Comparison of ENCODE assay signal across 14 cellular contexts in genomic region chr6:106751501-106752252, GRCh38.
DNase-seq lines count a peak whose midpoint lies in the region; ATAC-seq, FAIRE-seq and TF ChIP-seq lines count a peak whose summit lies in the region.
"Had no signal": no experiment of that assay in that cellular context is flagged by ENCODE, and none has a peak within 500 bp of the region (broad histone marks: within the 10 kb centered on the region; RNA-seq: fewer than 3 reads in every experiment).

No MANE protein-coding gene starts in this region.

- H2AFZ ChIP-seq in PC-3 (ENCODE audit: low read length) = no peak overlapping the region
- H2AFZ ChIP-seq in SK-N-SH (ENCODE audit: low read depth) = no peak overlapping the region

- CTCF ChIA-PET in A549 (lab: Yijun Ruan, JAX) = no interaction called here
- CTCF ChIA-PET in PC-3 (lab: Charles Lee) = no interaction called here
- CTCF ChIA-PET in SK-N-SH (lab: Yijun Ruan, JAX) = interaction anchor here (1.1 kb wide), 1 partner anchor 19 kb away, joined by 4 read pairs; no protein-coding TSS in a partner anchor

- peak overlapping the region; percentile 42 for H3K9ac ChIP-seq in PC-3 (ENCODE audit: low read length)
- no peak overlapping the region for H3K9ac ChIP-seq in SK-N-SH

- peak overlapping the region; percentile 49 for H3K4me2 ChIP-seq in A549
- peak overlapping the region; percentile 25 for H3K4me2 ChIP-seq in PC-3 (ENCODE audit: low read length)
- H3K4me2 ChIP-seq in SK-N-SH = no peak overlapping the region

- no peak overlapping the region for H3K4me3 ChIP-seq in A549
- H3K4me3 ChIP-seq in PC-3 (ENCODE audit: low read length) = no peak overlapping the region
- no peak overlapping the region for H3K4me3 ChIP-seq in kidney epithelial cell (ENCODE audit: low read depth, low read length)
- no peak overlapping the region for H3K4me3 ChIP-seq in SK-N-SH (ENCODE audit: low read depth in 2 of 2, low read length in 1 of 2)
- H3K4me3 ChIP-seq: SJSA1, skin epidermis had no signal

- H3K4me1 ChIP-seq in A549 = peaks cover 64% of the 10 kb centered on the region
- H3K4me1 ChIP-seq in PC-3 (ENCODE audit: insufficient read depth, low read length) = peaks cover 52% of the 10 kb centered on the region
- peaks cover 0 to 14% of the 10 kb centered on the region in 2 experiments; a peak in 1 of 4 replicates for H3K4me1 ChIP-seq in SK-N-SH (ENCODE audit: control insufficient read depth in 1 of 2, insufficient read depth in 2 of 2, low read depth in 1 of 2, low read length in 1 of 2)

- no peaks in the 10 kb centered on the region for H3K9me3 ChIP-seq in A549
- H3K9me3 ChIP-seq in PC-3 (ENCODE audit: low read length) = no peaks in the 10 kb centered on the region
- no peaks in the 10 kb centered on the region for H3K9me3 ChIP-seq in SK-N-SH
- H3K9me3 ChIP-seq: SJSA1 had no signal

- POLR2A ChIA-PET in A549 (lab: Yijun Ruan, JAX) (no interaction called here), PC-3 (lab: Charles Lee; ENCODE audit: unreplicated experiment) (interaction anchor here (0.5 kb wide), 1 partner anchor 61 kb away, joined by 3 read pairs; no protein-coding TSS in a partner anchor), SK-N-SH (lab: Yijun Ruan, JAX) (no interaction called here)

- H3K27me3 ChIP-seq in PC-3 (ENCODE audit: low read length) = no peaks in the 10 kb centered on the region
- H3K27me3 ChIP-seq in kidney epithelial cell (ENCODE audit: control insufficient read depth, insufficient read depth, low read length) = no peaks in the 10 kb centered on the region
- H3K27me3 ChIP-seq in SK-N-SH (ENCODE audit: insufficient read depth) = no peaks in the 10 kb centered on the region
- H3K27me3 ChIP-seq: SJSA1 had no signal

- H3K27ac ChIP-seq in A549 (peak overlapping the region; percentile 70 to 89), PC-3 (ENCODE audit: low read length) (peak overlapping the region; percentile 89), SK-N-SH (ENCODE audit: low read depth in 2 of 2, low read length in 1 of 2) (no peak overlapping the region)
- H3K27ac ChIP-seq: SJSA1, skin epidermis had no signal

- TF ChIP-seq EP300 in A549 (IDR thresholded peaks at IDR 0.05) (no peak), SK-N-SH (IDR thresholded peaks at IDR 0.05; ENCODE audit: borderline replicate concordance in 1 of 2, low read depth in 1 of 2, low read length in 1 of 2) (no peak)

- H4K20me1 ChIP-seq in PC-3 (ENCODE audit: low read length) = no peaks in the 10 kb centered on the region
- H4K20me1 ChIP-seq in SK-N-SH (ENCODE audit: insufficient read depth) = no peaks in the 10 kb centered on the region

- H3K79me2 ChIP-seq in PC-3 (ENCODE audit: low read length) = no peaks in the 10 kb centered on the region
- no peaks in the 10 kb centered on the region for H3K79me2 ChIP-seq in SK-N-SH (ENCODE audit: insufficient read depth)

- no TSS peak for BruUV-seq in PC-3 (replicated peaks; lab: Mats Ljungman, UMichigan)

- DNase-seq in A549 (ENCODE audit: low read depth in 1 of 2, low spot score in 1 of 2) (peak; percentile 25 to 43), HCEC 1CT (peak; percentile 3), PC-3 (peak; percentile 95), kidney epithelial cell (ENCODE audit: low read depth) (peak; percentile 94), SK-N-SH (no peak), GM19238 (ENCODE audit: insufficient read length, low spot score) (no peak)
- DNase-seq: activated CD4-positive, alpha-beta T cell treated with anti-CD3 and anti-CD28 coated beads for 4 hours; cortex of kidney; head of caudate nucleus; NCI-H1436 had no signal

- H3K36me3 ChIP-seq in PC-3 (ENCODE audit: low read depth, low read length) (no peaks in the 10 kb centered on the region), kidney epithelial cell (ENCODE audit: control insufficient read depth, insufficient read depth, low read length) (no peaks in the 10 kb centered on the region), SK-N-SH (replicated peaks in 1 of 2; ENCODE audit: control insufficient read depth in 1 of 2, insufficient read depth in 2 of 2, low read length in 1 of 2) (no peaks in the 10 kb centered on the region)
- H3K36me3 ChIP-seq: SJSA1 had no signal

- no peak for TF ChIP-seq POLR2A in A549 (IDR thresholded peaks at IDR 0.05; ENCODE audit: low read length)

- intact Hi-C loops in PC-3 (cut with micrococcal nuclease) = no loop called here

- H3F3A ChIP-seq in PC-3 (ENCODE audit: low read length, unreplicated experiment) = peaks cover 4% of the 10 kb centered on the region
- H3F3A ChIP-seq in SK-N-SH (replicated peaks; ENCODE audit: insufficient read depth) = no peaks in the 10 kb centered on the region

- TF ChIP-seq CTCF in A549 (IDR thresholded peaks at IDR 0.05) = no peak
- TF ChIP-seq CTCF in PC-3 (conservative IDR thresholded peaks at IDR 0.05; ENCODE audit: low read depth, low read length) = no peak
- TF ChIP-seq CTCF in kidney epithelial cell (IDR thresholded peaks at IDR 0.05; ENCODE audit: insufficient read depth, low read length, poor library complexity, severe bottlenecking) = no peak
- TF ChIP-seq CTCF in SK-N-SH (IDR thresholded peaks at IDR 0.05) = no peak

- no peak for FAIRE-seq in A549 (lab: Jason Lieb, UNC)

- 22% methylated on average over 4 of the region's 6 CpGs for WGBS in A549 (ENCODE audit: missing lambda C conversion rate)
- WGBS in SK-N-SH (ENCODE audit: low lambda C conversion rate) = 34% methylated on average over 6 of the region's 6 CpGs

- ATAC-seq in A549 (peak; percentile 38 to 53; a peak in 5 of 6 replicates), PC-3 (peak; percentile 85), HG03108 (IDR thresholded peaks at IDR 0.05; ENCODE audit: unreplicated experiment) (no peak), HG03280 (IDR thresholded peaks at IDR 0.05; ENCODE audit: unreplicated experiment) (no peak)

- no peaks in the 10 kb centered on the region for H3K9me2 ChIP-seq in PC-3 (replicated peaks; ENCODE audit: low read length)
- no peaks in the 10 kb centered on the region for H3K9me2 ChIP-seq in SK-N-SH

- no peak for TF ChIP-seq RAD21 in A549 (conservative IDR thresholded peaks at IDR 0.05 in 1 of 2, IDR thresholded peaks at IDR 0.05 in 1 of 2)
- no peak for TF ChIP-seq RAD21 in SK-N-SH (IDR thresholded peaks at IDR 0.05; ENCODE audit: low read length)

TF ChIP-seq in A549, 52 proteins besides CTCF, POLR2A, EP300 and RAD21 (continues in another document):
- no peak for TF ChIP-seq NR3C1 (IDR thresholded peaks at IDR 0.05)
- TF ChIP-seq ZC3H11A (IDR thresholded peaks at IDR 0.05) = no peak
- no peak for TF ChIP-seq PHF8 (IDR thresholded peaks at IDR 0.05; ENCODE audit: borderline replicate concordance, low read depth)
- no peak for TF ChIP-seq USF2 (IDR thresholded peaks at IDR 0.05)
- no peak for TF ChIP-seq ELK1 (IDR thresholded peaks at IDR 0.05; ENCODE audit: low read depth, low read length)
- TF ChIP-seq CHD2 (IDR thresholded peaks at IDR 0.05; ENCODE audit: low read length, partially characterized antibody) = no peak
- no peak for TF ChIP-seq NFE2L2 (conservative IDR thresholded peaks at IDR 0.05; ENCODE audit: low read length)
- no peak for TF ChIP-seq MAFK (IDR thresholded peaks at IDR 0.05; ENCODE audit: partially characterized antibody)
- no peak for TF ChIP-seq JUNB (IDR thresholded peaks at IDR 0.05)

TF ChIP-seq in SK-N-SH, 30 proteins besides CTCF, POLR2A, EP300 and RAD21 (continues in another document):
- TF ChIP-seq RCOR1 (IDR thresholded peaks at IDR 0.05; ENCODE audit: low read length) (no peak), TEAD4 (IDR thresholded peaks at IDR 0.05; ENCODE audit: borderline replicate concordance, insufficient read depth) (no peak), ZBTB33 (IDR thresholded peaks at IDR 0.05; ENCODE audit: borderline replicate concordance, low read depth) (no peak), MXI1 (IDR thresholded peaks at IDR 0.05; ENCODE audit: low read depth, low read length) (no peak), USF2 (IDR thresholded peaks at IDR 0.05; ENCODE audit: borderline replicate concordance, low read depth, low read length) (no peak), ELF1 (IDR thresholded peaks at IDR 0.05) (no peak), RFX5 (IDR thresholded peaks at IDR 0.05; ENCODE audit: low read length) (no peak), JUND (IDR thresholded peaks at IDR 0.05) (no peak)

Comparison
In these comparisons a context has a peak if more than half of its experiments do, and no peak if none do; other contexts are left out.
1. ATAC-seq: peak in A549 (2 of 2) and PC-3 (single experiment); none in HG03108 (single experiment) and HG03280 (single experiment).
2. DNase-seq: peak in A549 (2 of 2), HCEC 1CT (single experiment), PC-3 (single experiment) and kidney epithelial cell (single experiment); none in SK-N-SH (single experiment) and GM19238 (single experiment).
3. H3K27ac ChIP-seq: peak in A549 (2 of 2) and PC-3 (single experiment); none in SK-N-SH (0 of 2).